In genomic region chr18:22165049-22165602, GRCh38 we compare ENCODE assay signal across 1 cellular context.
TF ChIP-seq lines count a peak whose summit lies in the region.

No MANE protein-coding gene starts in this region.

TF ChIP-seq in WTC11, 78 proteins besides CTCF, POLR2A, EP300 and RAD21 (continued from another document):
- TF ChIP-seq, protein P1, sequence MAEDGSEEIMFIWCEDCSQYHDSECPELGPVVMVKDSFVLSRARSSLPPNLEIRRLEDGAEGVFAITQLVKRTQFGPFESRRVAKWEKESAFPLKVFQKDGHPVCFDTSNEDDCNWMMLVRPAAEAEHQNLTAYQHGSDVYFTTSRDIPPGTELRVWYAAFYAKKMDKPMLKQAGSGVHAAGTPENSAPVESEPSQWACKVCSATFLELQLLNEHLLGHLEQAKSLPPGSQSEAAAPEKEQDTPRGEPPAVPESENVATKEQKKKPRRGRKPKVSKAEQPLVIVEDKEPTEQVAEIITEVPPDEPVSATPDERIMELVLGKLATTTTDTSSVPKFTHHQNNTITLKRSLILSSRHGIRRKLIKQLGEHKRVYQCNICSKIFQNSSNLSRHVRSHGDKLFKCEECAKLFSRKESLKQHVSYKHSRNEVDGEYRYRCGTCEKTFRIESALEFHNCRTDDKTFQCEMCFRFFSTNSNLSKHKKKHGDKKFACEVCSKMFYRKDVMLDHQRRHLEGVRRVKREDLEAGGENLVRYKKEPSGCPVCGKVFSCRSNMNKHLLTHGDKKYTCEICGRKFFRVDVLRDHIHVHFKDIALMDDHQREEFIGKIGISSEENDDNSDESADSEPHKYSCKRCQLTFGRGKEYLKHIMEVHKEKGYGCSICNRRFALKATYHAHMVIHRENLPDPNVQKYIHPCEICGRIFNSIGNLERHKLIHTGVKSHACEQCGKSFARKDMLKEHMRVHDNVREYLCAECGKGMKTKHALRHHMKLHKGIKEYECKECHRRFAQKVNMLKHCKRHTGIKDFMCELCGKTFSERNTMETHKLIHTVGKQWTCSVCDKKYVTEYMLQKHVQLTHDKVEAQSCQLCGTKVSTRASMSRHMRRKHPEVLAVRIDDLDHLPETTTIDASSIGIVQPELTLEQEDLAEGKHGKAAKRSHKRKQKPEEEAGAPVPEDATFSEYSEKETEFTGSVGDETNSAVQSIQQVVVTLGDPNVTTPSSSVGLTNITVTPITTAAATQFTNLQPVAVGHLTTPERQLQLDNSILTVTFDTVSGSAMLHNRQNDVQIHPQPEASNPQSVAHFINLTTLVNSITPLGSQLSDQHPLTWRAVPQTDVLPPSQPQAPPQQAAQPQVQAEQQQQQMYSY (CRISPR knock-in tag; IDR thresholded peaks at IDR 0.05): no peak
- TF ChIP-seq KAT7 (CRISPR knock-in tag; IDR thresholded peaks at IDR 0.05; ENCODE audit: borderline replicate concordance): no peak
